26 cellular contexts compared by ENCODE assay signal in genomic region chr1:110098222-110099026, GRCh38. TPM values are rescaled to one million over a fixed set of nuclear protein-coding genes. Genes with fewer than 3 reads are reported as not detected.
"Had no signal": no experiment of that assay in that cellular context is flagged by ENCODE, and none has a peak within 500 bp of the region (broad histone marks: within the 10 kb centered on the region; RNA-seq: fewer than 3 reads in every experiment).

No MANE protein-coding gene starts in this region.

- H3K4me1 Mint-ChIP-seq: activated CD4-positive, alpha-beta memory T cell treated with anti-CD3 and anti-CD28 coated beads, Interleukin-2, amount 10 ng/mL, durations not matched to agents 7 days and 5 days; activated naive CD4-positive, alpha-beta T cell treated with anti-CD3 and anti-CD28 coated beads, Interleukin-2, amount 10 ng/mL, durations not matched to agents 7 days and 5 days; endodermal cell had no signal

- H3K4me1 ChIP-seq: gastroesophageal sphincter, right atrium auricular region, transverse colon had no signal

- DNase-seq: activated CD4-positive, alpha-beta memory T cell treated with anti-CD3 and anti-CD28 coated beads, Interleukin-2, amount 10 ng/mL, durations not matched to agents 7 days and 5 days; activated naive CD4-positive, alpha-beta T cell treated with anti-CD3 and anti-CD28 coated beads, Interleukin-2, amount 10 ng/mL, durations not matched to agents 7 days and 5 days; activated T-cell treated with anti-CD3 and anti-CD28 coated beads, Interleukin-2, amount 50 U/mL, for 24 hours; endodermal cell; heart right ventricle; left ventricle myocardium superior; occipital lobe; stimulated activated CD4-positive, alpha-beta T cell treated with anti-CD3 and anti-CD28 coated beads, Interleukin-4, amount 100 ng/mL, for 4 hours; stimulated activated CD8-positive, alpha-beta memory T cell treated with anti-CD3 and anti-CD28 coated beads, Interleukin-4, amount 100 ng/mL, for 48 hours; stimulated activated naive CD8-positive, alpha-beta T cell treated with anti-CD3 and anti-CD28 coated beads, Interleukin-15, Interleukin-2, amounts not matched to agents 100 U/mL and 50 U/mL, for 24 hours; T-helper 1 cell; T1000; transverse colon had no signal

- H3K27ac Mint-ChIP-seq: activated CD4-positive, alpha-beta memory T cell treated with anti-CD3 and anti-CD28 coated beads, Interleukin-2, amount 10 ng/mL, durations not matched to agents 7 days and 5 days; activated naive CD4-positive, alpha-beta T cell treated with anti-CD3 and anti-CD28 coated beads, Interleukin-2, amount 10 ng/mL, durations not matched to agents 7 days and 5 days; activated T-cell treated with anti-CD3 and anti-CD28 coated beads, Interleukin-2, amount 50 U/mL, for 24 hours; endodermal cell; memory B cell; progenitor cell of endocrine pancreas had no signal

- H3K9me3 Mint-ChIP-seq: activated CD4-positive, alpha-beta memory T cell treated with anti-CD3 and anti-CD28 coated beads, Interleukin-2, amount 10 ng/mL, durations not matched to agents 7 days and 5 days; activated naive CD4-positive, alpha-beta T cell treated with anti-CD3 and anti-CD28 coated beads, Interleukin-2, amount 10 ng/mL, durations not matched to agents 7 days and 5 days; activated T-cell treated with anti-CD3 and anti-CD28 coated beads, Interleukin-2, amount 50 U/mL, for 24 hours; endodermal cell; memory B cell; nephron had no signal

- H3K4me3 ChIP-seq: gastroesophageal sphincter, heart right ventricle, right atrium auricular region, skin epidermis, transverse colon had no signal

- H3K9me3 ChIP-seq: gastroesophageal sphincter, heart right ventricle, right atrium auricular region, transverse colon had no signal

- H3K27me3 ChIP-seq: right atrium auricular region had no signal

- H3K4me3 Mint-ChIP-seq: activated CD4-positive, alpha-beta memory T cell treated with anti-CD3 and anti-CD28 coated beads, Interleukin-2, amount 10 ng/mL, durations not matched to agents 7 days and 5 days; activated naive CD4-positive, alpha-beta T cell treated with anti-CD3 and anti-CD28 coated beads, Interleukin-2, amount 10 ng/mL, durations not matched to agents 7 days and 5 days; activated T-cell treated with anti-CD3 and anti-CD28 coated beads, Interleukin-2, amount 50 U/mL, for 24 hours; endodermal cell; memory B cell; nephron had no signal

- H3K36me3 ChIP-seq: gastroesophageal sphincter, heart right ventricle, right atrium auricular region, transverse colon had no signal

- H3K36me3 Mint-ChIP-seq: activated naive CD4-positive, alpha-beta T cell treated with anti-CD3 and anti-CD28 coated beads, Interleukin-2, amount 10 ng/mL, durations not matched to agents 7 days and 5 days; memory B cell had no signal

- ATAC-seq: gastroesophageal sphincter; heart right ventricle; left ventricle myocardium superior; stimulated activated naive CD8-positive, alpha-beta T cell treated with anti-CD3 and anti-CD28 coated beads, Interleukin-15, Interleukin-2, amounts not matched to agents 100 U/mL and 50 U/mL, for 24 hours had no signal

- H3K27ac ChIP-seq: gastroesophageal sphincter, heart right ventricle, right atrium auricular region, skin epidermis, transverse colon, VCaP had no signal

RNA-seq across cellular contexts. Expression of gene UBL4B, which starts 13.8 kb away (rescaled TPM):
- total RNA-seq: activated CD4-positive, alpha-beta memory T cell treated with anti-CD3 and anti-CD28 coated beads, Interleukin-2, amount 10 ng/mL, durations not matched to agents 7 days and 5 days; astrocyte; bronchial epithelial cell; chondrocyte; dermis microvascular lymphatic vessel endothelial cell; endodermal cell; epithelial cell of proximal tubule; heart right ventricle; left ventricle myocardium superior; occipital lobe; progenitor cell of endocrine pancreas; right atrium auricular region had no signal
- polyA plus RNA-seq: heart right ventricle, keratinocyte had no signal

RNA-seq across cellular contexts. Expression of gene ALX3, which starts 28.0 kb away (rescaled TPM):
- total RNA-seq: activated CD4-positive, alpha-beta memory T cell treated with anti-CD3 and anti-CD28 coated beads, Interleukin-2, amount 10 ng/mL, durations not matched to agents 7 days and 5 days; astrocyte; bronchial epithelial cell; chondrocyte; dermis microvascular lymphatic vessel endothelial cell; endodermal cell; epithelial cell of proximal tubule; gastroesophageal sphincter; heart right ventricle; left ventricle myocardium superior; right atrium auricular region; transverse colon had no signal
- polyA plus RNA-seq: keratinocyte had no signal

RNA-seq across cellular contexts. Expression of gene SLC6A17, which starts 51.9 kb away (rescaled TPM):
- total RNA-seq: activated CD4-positive, alpha-beta memory T cell treated with anti-CD3 and anti-CD28 coated beads, Interleukin-2, amount 10 ng/mL, durations not matched to agents 7 days and 5 days; left ventricle myocardium superior; progenitor cell of endocrine pancreas; right atrium auricular region had no signal
